ENCODE assay signal across 28 cellular contexts in genomic region chr5:125341436-125341835, GRCh38.
"Had no signal": no experiment of that assay in that cellular context is flagged by ENCODE, and none has a peak within 500 bp of the region (broad histone marks: within the 10 kb centered on the region; RNA-seq: fewer than 3 reads in every experiment).

No MANE protein-coding gene starts in this region.

- H3K9me3 Mint-ChIP-seq: type B pancreatic cell had no signal

- H3K4me3 Mint-ChIP-seq: stimulated activated effector memory CD8-positive, alpha-beta T cell treated with anti-CD3 and anti-CD28 coated beads, Interleukin-12 subunit alpha, Interleukin-12 subunit beta, amount 100 ng/mL, for 72 hours; stimulated activated memory B cell treated with anti-CD40 and anti-IgM and Interleukin-4, amounts not matched to agents 10 μg/mL and 1 μg/mL and 100 μg/mL, for 72 hours; stimulated activated naive B cell treated with anti-CD40 and anti-IgM and Interleukin-4, amounts not matched to agents 10 μg/mL and 1 μg/mL and 100 μg/mL, for 72 hours; stimulated activated naive CD8-positive, alpha-beta T cell treated with anti-CD3 and anti-CD28 coated beads, Interleukin-15, amount 100 ng/mL, for 72 hours; stimulated activated naive CD8-positive, alpha-beta T cell treated with anti-CD3 and anti-CD28 coated beads, Interleukin-15, Interleukin-2, amounts not matched to agents 100 ng/mL and 50 ng/mL, for 24 hours; type B pancreatic cell had no signal

- ATAC-seq: stimulated activated effector memory CD8-positive, alpha-beta T cell treated with anti-CD3 and anti-CD28 coated beads, Interleukin-12 subunit alpha, Interleukin-12 subunit beta, amount 100 ng/mL, for 72 hours; stimulated activated memory B cell treated with anti-CD40 and anti-IgM and Interleukin-4, amounts not matched to agents 10 μg/mL and 1 μg/mL and 100 μg/mL, for 72 hours; stimulated activated naive B cell treated with anti-CD40 and anti-IgM and Interleukin-4, amounts not matched to agents 10 μg/mL and 1 μg/mL and 100 μg/mL, for 72 hours; stimulated activated naive CD8-positive, alpha-beta T cell treated with anti-CD3 and anti-CD28 coated beads, Interleukin-15, amount 100 ng/mL, for 72 hours; stimulated activated naive CD8-positive, alpha-beta T cell treated with anti-CD3 and anti-CD28 coated beads, Interleukin-15, Interleukin-2, amounts not matched to agents 100 U/mL and 50 U/mL, for 24 hours; upper lobe of right lung had no signal

- H3K4me1 Mint-ChIP-seq: stimulated activated effector memory CD8-positive, alpha-beta T cell treated with anti-CD3 and anti-CD28 coated beads, Interleukin-12 subunit alpha, Interleukin-12 subunit beta, amount 100 ng/mL, for 72 hours; stimulated activated naive CD8-positive, alpha-beta T cell treated with anti-CD3 and anti-CD28 coated beads, Interleukin-15, amount 100 ng/mL, for 72 hours had no signal

- H3K27ac Mint-ChIP-seq: stimulated activated effector memory CD8-positive, alpha-beta T cell treated with anti-CD3 and anti-CD28 coated beads, Interleukin-12 subunit alpha, Interleukin-12 subunit beta, amount 100 ng/mL, for 72 hours; stimulated activated memory B cell treated with anti-CD40 and anti-IgM and Interleukin-4, amounts not matched to agents 10 μg/mL and 1 μg/mL and 100 μg/mL, for 72 hours; stimulated activated naive B cell treated with anti-CD40 and anti-IgM and Interleukin-4, amounts not matched to agents 10 μg/mL and 1 μg/mL and 100 μg/mL, for 72 hours; stimulated activated naive CD8-positive, alpha-beta T cell treated with anti-CD3 and anti-CD28 coated beads, Interleukin-15, amount 100 ng/mL, for 72 hours; stimulated activated naive CD8-positive, alpha-beta T cell treated with anti-CD3 and anti-CD28 coated beads, Interleukin-15, Interleukin-2, amounts not matched to agents 100 ng/mL and 50 ng/mL, for 24 hours; type B pancreatic cell had no signal

- H3K36me3 ChIP-seq: stomach, suprapubic skin, thoracic aorta, thyroid gland, tibial artery, tibial nerve, transverse colon, upper lobe of left lung, upper lobe of right lung, uterus, vagina had no signal

- H3K4me1 ChIP-seq: stomach, suprapubic skin, testis, thyroid gland, tibial artery, transverse colon, upper lobe of left lung, upper lobe of right lung, uterus, vagina had no signal

- H3K9me3 ChIP-seq: stomach, suprapubic skin, testis, thoracic aorta, thyroid gland, tibial artery, tibial nerve, transverse colon, upper lobe of left lung, upper lobe of right lung, uterus, vagina had no signal

- H3K27me3 ChIP-seq: stomach, suprapubic skin, testis, thyroid gland, tibial artery, tibial nerve, transverse colon, upper lobe of left lung, upper lobe of right lung, uterus, vagina had no signal

- H3K4me3 ChIP-seq: stomach, suprapubic skin, testis, thoracic aorta, thyroid gland, tibial artery, tibial nerve, transverse colon, upper lobe of left lung, upper lobe of right lung, uterus, vagina had no signal

- H3K36me3 Mint-ChIP-seq: stimulated activated effector memory CD8-positive, alpha-beta T cell treated with anti-CD3 and anti-CD28 coated beads, Interleukin-12 subunit alpha, Interleukin-12 subunit beta, amount 100 ng/mL, for 72 hours; stimulated activated memory B cell treated with anti-CD40 and anti-IgM and Interleukin-4, amounts not matched to agents 10 μg/mL and 1 μg/mL and 100 μg/mL, for 72 hours; type B pancreatic cell had no signal

- H3K27ac ChIP-seq: stomach, suprapubic skin, testis, thoracic aorta, thyroid gland, tibial artery, tibial nerve, transverse colon, upper lobe of left lung, upper lobe of right lung, uterus, vagina had no signal

- H3K27me3 Mint-ChIP-seq: stimulated activated memory B cell treated with anti-CD40 and anti-IgM and Interleukin-4, amounts not matched to agents 10 μg/mL and 1 μg/mL and 100 μg/mL, for 72 hours; stimulated activated naive B cell treated with anti-CD40 and anti-IgM and Interleukin-4, amounts not matched to agents 10 μg/mL and 1 μg/mL and 100 μg/mL, for 72 hours; stimulated activated naive CD8-positive, alpha-beta T cell treated with anti-CD3 and anti-CD28 coated beads, Interleukin-15, amount 100 ng/mL, for 72 hours; stimulated activated naive CD8-positive, alpha-beta T cell treated with anti-CD3 and anti-CD28 coated beads, Interleukin-15, Interleukin-2, amounts not matched to agents 100 ng/mL and 50 ng/mL, for 24 hours had no signal

- DNase-seq: stimulated activated CD4-positive, alpha-beta T cell treated with anti-CD3 and anti-CD28 coated beads, Interleukin-2, amount 100 ng/mL, for 48 hours; stimulated activated CD4-positive, alpha-beta T cell treated with anti-CD3 and anti-CD28 coated beads, Interleukin-4, amount 100 ng/mL, for 1 hour; stimulated activated CD4-positive, alpha-beta T cell treated with anti-CD3 and anti-CD28 coated beads, Interleukin-4, amount 100 ng/mL, for 24 hours; stimulated activated CD4-positive, alpha-beta T cell treated with anti-CD3 and anti-CD28 coated beads, Interleukin-4, amount 100 ng/mL, for 4 hours; stimulated activated CD8-positive, alpha-beta memory T cell treated with anti-CD3 and anti-CD28 coated beads, Interleukin-4, amount 100 ng/mL, for 48 hours; stimulated activated naive B cell treated with anti-CD40 and anti-IgM and Interleukin-4, amounts not matched to agents 10 μg/mL and 1 μg/mL and 100 μg/mL, for 72 hours; stimulated activated naive CD4-positive, alpha-beta T cell; stimulated activated naive CD4-positive, alpha-beta T cell treated with Interleukin-2 at 50 U/mL for 16 hours; stimulated activated naive CD8-positive, alpha-beta T cell treated with anti-CD3 and anti-CD28 coated beads, Interleukin-15, amount 100 ng/mL, for 72 hours; stimulated activated naive CD8-positive, alpha-beta T cell treated with anti-CD3 and anti-CD28 coated beads, Interleukin-15, Interleukin-2, amounts not matched to agents 100 U/mL and 50 U/mL, for 24 hours; stomach; substantia nigra; testis; thyroid gland; tibial artery; transverse colon; trophoblast cell; upper lobe of left lung; upper lobe of right lung; uterus had no signal
